ENCODE assay signal across 8 cellular contexts in genomic region chr3:4303187-4304123, GRCh38. TPM values are rescaled to one million over a fixed set of nuclear protein-coding genes. Genes with fewer than 3 reads are reported as not detected.
DNase-seq lines count a peak whose midpoint lies in the region; ATAC-seq and TF ChIP-seq lines count a peak whose summit lies in the region.

SETMAR (plus strand) TSS chr3:4303369; CDS start chr3:4303371, 2 bp downstream.

- peak within 1 kb of the TSS; percentile 85 for H3K4me3 ChIP-seq in fibroblast of mammary gland (ENCODE audit: control insufficient read depth, low read depth, low read length)

- POLR2A ChIA-PET in RWPE1 (lab: Yijun Ruan, JAX; ENCODE audit: low non-redundant PET): no interaction called here

- peak within 1 kb of the TSS; percentile 89 for H3K4me3 Mint-ChIP-seq in activated T-helper 17 cell treated with anti-CD3 and anti-CD28 coated beads, Interleukin-2, amount 50 U/mL, for 72 hours
- peak within 1 kb of the TSS; percentile 95 for H3K4me3 Mint-ChIP-seq in natural killer cell

- CTCF ChIA-PET in RWPE1 (lab: Yijun Ruan, JAX): no interaction called here

- H3K9me3 Mint-ChIP-seq in activated T-helper 17 cell treated with anti-CD3 and anti-CD28 coated beads, Interleukin-2, amount 50 U/mL, for 72 hours: no peaks in the 10 kb centered on the region
- no peaks in the 10 kb centered on the region for H3K9me3 Mint-ChIP-seq in natural killer cell

- intact Hi-C loops in natural killer cell (cut with micrococcal nuclease): loop anchor here (5.0 kb wide), 1 partner anchor 189 kb away; the partner anchor contains the start of gene ITPR1

- H3K27ac ChIP-seq in RWPE1: peak within 1 kb of the TSS; percentile 86

- no peaks in the 10 kb centered on the region for H3K27me3 Mint-ChIP-seq in activated T-helper 17 cell treated with anti-CD3 and anti-CD28 coated beads, Interleukin-2, amount 50 U/mL, for 72 hours
- H3K27me3 Mint-ChIP-seq in natural killer cell (ENCODE audit: low read depth in 2 of 2): no peaks in the 10 kb centered on the region

- H3K36me3 Mint-ChIP-seq in activated T-helper 17 cell treated with anti-CD3 and anti-CD28 coated beads, Interleukin-2, amount 50 U/mL, for 72 hours (ENCODE audit: low read depth): peaks cover 10% of the 10 kb centered on the region
- H3K36me3 Mint-ChIP-seq in natural killer cell: no peaks in the 10 kb centered on the region

- TF ChIP-seq CTCF in RWPE1 (conservative IDR thresholded peaks at IDR 0.05; ENCODE audit: low read depth): no peak
- no peak for TF ChIP-seq CTCF in fibroblast of mammary gland (conservative IDR thresholded peaks at IDR 0.05; ENCODE audit: control insufficient read depth, insufficient read depth, low read depth, low read length)
- no peak for TF ChIP-seq CTCF in natural killer cell (IDR thresholded peaks at IDR 0.05)

- peak; percentile 99 for ATAC-seq in GM21737 (IDR thresholded peaks at IDR 0.05; ENCODE audit: unreplicated experiment)
- peak; percentile 98 for ATAC-seq in activated T-helper 17 cell treated with anti-CD3 and anti-CD28 coated beads, Interleukin-2, amount 50 U/mL, for 72 hours (replicated peaks)
- peak; percentile 95 to 98 (median 95) for ATAC-seq in natural killer cell

- peak within 1 kb of the TSS; percentile 90 for H3K27ac Mint-ChIP-seq in activated T-helper 17 cell treated with anti-CD3 and anti-CD28 coated beads, Interleukin-2, amount 50 U/mL, for 72 hours
- peak within 1 kb of the TSS; percentile 87 to 93 for H3K27ac Mint-ChIP-seq in natural killer cell

- DNase-seq in DMS79 treated with DMSO at 0.1 percent for 48 hours (lab: John Stamatoyannopoulos, UW) (peak; percentile 66), KG1 (lab: John Stamatoyannopoulos, UW) (peak; percentile 75), RWPE1 (ENCODE audit: low spot score) (peak; percentile 86), fibroblast of mammary gland (ENCODE audit: low read depth) (peak; percentile 87), natural killer cell (peak; percentile 78)
- peak; percentile 81 for DNase-seq in stimulated activated naive CD4-positive, alpha-beta T cell treated with Interleukin-2 at 50 U/mL for 16 hours (lab: John Stamatoyannopoulos, UW)

- H3K4me1 Mint-ChIP-seq in activated T-helper 17 cell treated with anti-CD3 and anti-CD28 coated beads, Interleukin-2, amount 50 U/mL, for 72 hours: peaks cover 5% of the 10 kb centered on the region
- peaks cover 14 to 18% of the 10 kb centered on the region in 2 donors for H3K4me1 Mint-ChIP-seq in natural killer cell

RNA-seq across cellular contexts. Expression of gene SETMAR, which starts in this region (rescaled TPM):
- 10 to 100 TPM in 1 of 2 donors, 1 to 10 TPM in 1; 7.1 to 12.4 TPM for total RNA-seq in activated T-helper 17 cell treated with anti-CD3 and anti-CD28 coated beads, Interleukin-2, amount 50 U/mL, for 72 hours
- 1 to 10 TPM; 4.8 to 9.3 (median 6.4) TPM for total RNA-seq in natural killer cell

Comparison
In these comparisons a context has a peak if more than half of its experiments do, and no peak if none do; other contexts are left out.
1. Peak in every context shown above with its lines: DNase-seq, ATAC-seq, H3K4me3 ChIP-seq and H3K27ac ChIP-seq.